In the genomic region with DNA sequence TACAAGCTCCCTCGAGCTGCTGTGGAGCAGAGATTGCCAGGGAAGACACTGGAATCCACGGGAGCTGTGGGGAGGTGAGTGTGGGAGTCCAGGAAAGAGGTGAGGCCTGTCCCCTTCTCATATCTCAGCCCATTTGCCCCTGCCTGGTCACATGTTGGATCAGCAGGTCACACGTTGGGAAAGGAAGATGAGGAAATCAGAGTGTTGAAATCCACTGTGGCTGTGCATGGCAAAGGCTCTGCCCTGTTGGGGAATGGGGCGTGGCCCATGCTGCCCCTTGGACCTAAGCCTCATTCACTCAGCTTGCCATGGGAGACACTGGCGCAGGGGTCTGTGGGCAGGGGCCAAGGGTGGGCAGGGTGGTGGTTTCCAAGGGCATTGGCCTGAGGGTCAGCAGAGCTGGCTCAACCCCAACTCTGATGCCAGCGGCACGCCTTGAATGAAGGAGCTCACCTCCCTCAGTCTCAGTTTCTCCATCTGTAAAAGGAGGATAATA, we compare ENCODE assay signal across 13 cellular contexts.
DNase-seq lines count a peak whose midpoint lies in the region; ATAC-seq and TF ChIP-seq lines count a peak whose summit lies in the region.
"Had no signal": no experiment of that assay in that cellular context is flagged by ENCODE, and none has a peak within 500 bp of the region (broad histone marks: within the 10 kb centered on the region; RNA-seq: fewer than 3 reads in every experiment).

No MANE protein-coding gene starts in this region.

- peak overlapping the region; percentile 57 for H4K8ac ChIP-seq in neuronal stem cell (ENCODE audit: low read depth, low read length)

- H2BK120ac ChIP-seq in neuronal stem cell (ENCODE audit: low read depth, low read length): peak overlapping the region; percentile 44

- ATAC-seq in HG02970 (IDR thresholded peaks at IDR 0.05; ENCODE audit: low FRiP score, unreplicated experiment) (no peak), GM18868 (IDR thresholded peaks at IDR 0.05; ENCODE audit: unreplicated experiment) (no peak), GM19328 (IDR thresholded peaks at IDR 0.05; ENCODE audit: unreplicated experiment) (no peak)

- H3K79me1 ChIP-seq in neuronal stem cell (ENCODE audit: low read depth, low read length): peaks cover 2% of the 10 kb centered on the region

- H3K36me3 ChIP-seq in neuronal stem cell (replicated peaks in 1 of 2; ENCODE audit: control insufficient read depth in 2 of 2, insufficient read depth in 2 of 2, low read length in 2 of 2): no peaks in the 10 kb centered on the region
- H3K36me3 ChIP-seq: BLaER1 had no signal

- H3K9ac ChIP-seq in neuronal stem cell (ENCODE audit: low read depth, low read length, poor library complexity): peak overlapping the region; percentile 1
- H3K9ac ChIP-seq: BLaER1 had no signal

- H2BK15ac ChIP-seq in neuronal stem cell (ENCODE audit: low read length): peak overlapping the region; percentile 24

- peak overlapping the region; percentile 44 for H3K23ac ChIP-seq in neuronal stem cell (ENCODE audit: low read depth, low read length, poor library complexity)

- DNase-seq in EL: peak; percentile 30
- peak; percentile 8 for DNase-seq in OCI-M1 (lab: John Stamatoyannopoulos, UW)
- DNase-seq in fibroblast of pulmonary artery (ENCODE audit: low read depth): peak; percentile 85
- no peak for DNase-seq in neuronal stem cell (ENCODE audit: low spot score)
- DNase-seq in NCI-H1105 (lab: John Stamatoyannopoulos, UW): no peak
- DNase-seq: activated CD4-positive, CD25-positive, alpha-beta regulatory T cell; activated naive CD4-positive, alpha-beta T cell; effector CD4-positive, alpha-beta T cell; NCI-H1092 treated with DMSO at 0.1 percent for 48 hours had no signal

- no peaks in the 10 kb centered on the region for H3K4me1 ChIP-seq in neuronal stem cell (ENCODE audit: control insufficient read depth in 2 of 2, insufficient read depth in 1 of 2, low read depth in 1 of 2, low read length in 2 of 2)

- no peak overlapping the region for H3K4me2 ChIP-seq in neuronal stem cell (ENCODE audit: insufficient read depth, low read length, poor library complexity, severe bottlenecking)
- H3K4me2 ChIP-seq: BLaER1 had no signal

- H2BK5ac ChIP-seq in neuronal stem cell (ENCODE audit: low read length): no peak overlapping the region

- H3K4me3 ChIP-seq in fibroblast of pulmonary artery (replicated peaks; ENCODE audit: low read depth, low read length) (no peak overlapping the region), neuronal stem cell (ENCODE audit: low read length in 2 of 2) (no peak overlapping the region)
- H3K4me3 ChIP-seq: BLaER1 had no signal

- peak overlapping the region; percentile 2 for H2AK5ac ChIP-seq in neuronal stem cell (ENCODE audit: low read depth, low read length)

- peak overlapping the region; percentile 49 for H3K18ac ChIP-seq in neuronal stem cell (ENCODE audit: low read length)

- H2AFZ ChIP-seq in neuronal stem cell (ENCODE audit: low read length): no peak overlapping the region

- H2BK12ac ChIP-seq in neuronal stem cell (ENCODE audit: low read length): no peak overlapping the region

- peaks cover 0 to 6% (median 0%) of the 10 kb centered on the region in 3 experiments for H3K27me3 ChIP-seq in neuronal stem cell (ENCODE audit: control insufficient read depth in 3 of 3, insufficient read depth in 3 of 3, low read depth in 1 of 3, low read length in 3 of 3)
- H3K27me3 ChIP-seq: BLaER1 had no signal

- no peak overlapping the region for H4K91ac ChIP-seq in neuronal stem cell (ENCODE audit: low read depth, low read length, poor library complexity)

- no peak overlapping the region for H3K14ac ChIP-seq in neuronal stem cell (ENCODE audit: low read length)

- H3K4ac ChIP-seq in neuronal stem cell (ENCODE audit: low read length): no peak overlapping the region

- TF ChIP-seq CTCF in fibroblast of pulmonary artery (IDR thresholded peaks at IDR 0.05; ENCODE audit: low read length, missing control alignments): no peak

- H3K9me3 ChIP-seq in neuronal stem cell (replicated peaks in 1 of 2; ENCODE audit: control insufficient read depth in 2 of 2, insufficient read depth in 1 of 2, low read depth in 1 of 2, low read length in 2 of 2): peaks cover 0 to 2% of the 10 kb centered on the region in 2 donors

- no CpG with 5 or more reads among the region's 7 CpGs for WGBS in neuronal stem cell (ENCODE audit: extremely low coverage in 2 of 2, insufficient read length in 2 of 2, insufficient replicate concordance in 1 of 2), 2 donors

- H3K27ac ChIP-seq in neuronal stem cell (replicated peaks; ENCODE audit: low read length): no peak overlapping the region
- H3K27ac ChIP-seq: BLaER1 had no signal

Comparison
In these comparisons a context has a peak if more than half of its experiments do, and no peak if none do; other contexts are left out.
1. DNase-seq: peak in EL (single experiment), OCI-M1 (single experiment) and fibroblast of pulmonary artery (single experiment); none in neuronal stem cell (single experiment) and NCI-H1105 (single experiment).